Comparison of ENCODE assay signal across 10 cellular contexts in genomic region chr19:14116525-14116917, GRCh38. TPM values are rescaled to one million over a fixed set of nuclear protein-coding genes. Genes with fewer than 3 reads are reported as not detected.
DNase-seq lines count a peak whose midpoint lies in the region; ATAC-seq and TF ChIP-seq lines count a peak whose summit lies in the region.
"Had no signal": no experiment of that assay in that cellular context is flagged by ENCODE, and none has a peak within 500 bp of the region (broad histone marks: within the 10 kb centered on the region; RNA-seq: fewer than 3 reads in every experiment).

No MANE protein-coding gene starts in this region.

- H3K4me1 Mint-ChIP-seq in IgD-negative memory B cell (peaks cover 24 to 33% (median 27%) of the 10 kb centered on the region in 3 donors), naive B cell (peaks cover 39 to 45% (median 44%) of the 10 kb centered on the region in 3 donors)
- H3K4me1 Mint-ChIP-seq in central memory CD8-positive, alpha-beta T cell: peaks cover 38% of the 10 kb centered on the region

- H3K4me3 Mint-ChIP-seq in IgD-negative memory B cell (peak overlapping the region; percentile 78 to 95 (median 88)), naive B cell (peak overlapping the region; percentile 80 to 95 (median 93))
- H3K4me3 Mint-ChIP-seq in central memory CD8-positive, alpha-beta T cell: peak overlapping the region; percentile 90

- no TSS peak for BruUV-seq in A673 (replicated peaks; lab: Mats Ljungman, UMichigan)

- peak overlapping the region; percentile 14 for H3K27ac ChIP-seq in A673 (ENCODE audit: low read depth, low read length, poor library complexity, severe bottlenecking)

- in situ Hi-C loops in GM13977 (cut with MboI; ENCODE audit: low pct_unique_long_range_greater_than_20kb, low sequenced_read_pairs, unreplicated experiment): no loop called here

- POLR2A ChIA-PET in A673 (lab: Charles Lee; ENCODE audit: low non-redundant PET): no interaction called here

- CTCF ChIA-PET in A673 (lab: Charles Lee): no interaction called here

- DNase-seq in A673 (ENCODE audit: low spot score) (no peak), naive B cell (no peak), GM13977 (ENCODE audit: low spot score) (no peak), HUDEP-2 (lab: John Stamatoyannopoulos, UW; ENCODE audit: unreplicated experiment in 76 of 76) (no peak), NOMO-1 (lab: John Stamatoyannopoulos, UW; ENCODE audit: unreplicated experiment in 2 of 2) (no peak)
- DNase-seq in central memory CD8-positive, alpha-beta T cell (ENCODE audit: low spot score in 2 of 2): no peak
- DNase-seq: erythroblast, NCI-H1105 treated with DMSO at 0.1 percent for 48 hours had no signal

- intact Hi-C loops in A673 (cut with micrococcal nuclease; ENCODE audit: unreplicated experiment): no loop called here

- H3K36me3 Mint-ChIP-seq in IgD-negative memory B cell (peaks cover 1% of the 10 kb centered on the region), naive B cell (no peaks in the 10 kb centered on the region)
- H3K36me3 Mint-ChIP-seq in central memory CD8-positive, alpha-beta T cell (ENCODE audit: insufficient read depth): peaks cover 5% of the 10 kb centered on the region

- H3K27me3 ChIP-seq in A673 (replicated peaks; ENCODE audit: insufficient read depth, low read depth, low read length, poor library complexity): no peaks in the 10 kb centered on the region

- H3K27me3 Mint-ChIP-seq in IgD-negative memory B cell (no peaks in the 10 kb centered on the region), naive B cell (no peaks in the 10 kb centered on the region)
- H3K27me3 Mint-ChIP-seq in central memory CD8-positive, alpha-beta T cell: no peaks in the 10 kb centered on the region

- no peaks in the 10 kb centered on the region for H3K36me3 ChIP-seq in A673 (ENCODE audit: insufficient read depth, low read length, poor library complexity, severe bottlenecking)

- H3K4me1 ChIP-seq in A673 (ENCODE audit: insufficient read depth, low read length, poor library complexity, severe bottlenecking): peaks cover 24% of the 10 kb centered on the region

- TF ChIP-seq CTCF in A673 (conservative IDR thresholded peaks at IDR 0.05; ENCODE audit: low read depth, low read length): no peak
- TF ChIP-seq CTCF in GM13977 (IDR thresholded peaks at IDR 0.05; ENCODE audit: extremely low read depth, insufficient read depth, missing control alignments): no peak

- H3K4me3 ChIP-seq in A673 (ENCODE audit: low read depth, low read length, poor library complexity, severe bottlenecking): peak overlapping the region; percentile 78

- no peaks in the 10 kb centered on the region for H3K9me3 ChIP-seq in A673 (ENCODE audit: low read depth, low read length, poor library complexity, severe bottlenecking)

- H3K27ac Mint-ChIP-seq in IgD-negative memory B cell (peak overlapping the region; percentile 50 to 95 (median 63)), naive B cell (peak overlapping the region in 5 of 6 donors; percentile 24 to 94 (median 87))
- peak overlapping the region; percentile 84 for H3K27ac Mint-ChIP-seq in central memory CD8-positive, alpha-beta T cell (ENCODE audit: low read depth)

- ATAC-seq in central memory CD8-positive, alpha-beta T cell (replicated peaks; ENCODE audit: extremely low read depth, poor library complexity, severe bottlenecking): no peak
- ATAC-seq in naive B cell (ENCODE audit: low read depth in 2 of 2): no peak
- ATAC-seq in GM21447 (IDR thresholded peaks at IDR 0.05; ENCODE audit: unreplicated experiment): no peak

- H3K9me3 Mint-ChIP-seq in IgD-negative memory B cell (no peaks in the 10 kb centered on the region), naive B cell (no peaks in the 10 kb centered on the region)
- H3K9me3 Mint-ChIP-seq in central memory CD8-positive, alpha-beta T cell: no peaks in the 10 kb centered on the region

RNA-seq across cellular contexts. Expression of gene PRKACA, which starts 1.0 kb away (rescaled TPM):
- total RNA-seq in A673 (2021): 56.7 and 77.9 TPM in 2 replicates
- polyA plus RNA-seq in IgD-negative memory B cell (1.4 TPM), naive B cell (ENCODE audit: low read depth in 6 of 6) (1 to 10 TPM in 3 of 6 donors, under 1 TPM in 2, not detected in 1; 0.60 to 3.1 (median 1.2) TPM)

RNA-seq across cellular contexts. Expression of gene ASF1B, which starts 19.9 kb away (rescaled TPM):
- total RNA-seq in A673 (2021): 50.0 and 54.6 TPM in 2 replicates
- polyA plus RNA-seq in IgD-negative memory B cell (1.9 TPM), naive B cell (ENCODE audit: low read depth in 6 of 6) (1 to 10 TPM; 1.8 to 4.1 (median 2.5) TPM)

RNA-seq across cellular contexts. Expression of gene SAMD1, which starts 26.0 kb away (rescaled TPM):
- total RNA-seq in A673 (2021): 52.9 and 56.0 TPM in 2 replicates
- polyA plus RNA-seq in IgD-negative memory B cell: 2.8 TPM
- 1 to 10 TPM in 5 of 6 donors, under 1 TPM in 1; 0.52 to 2.1 (median 1.2) TPM for polyA plus RNA-seq in naive B cell (ENCODE audit: low read depth in 6 of 6)

RNA-seq across cellular contexts. Expression of gene C19orf67, which starts 30.9 kb away (rescaled TPM):
- total RNA-seq in A673 (2021): not detected in 2 replicates
- polyA plus RNA-seq in IgD-negative memory B cell (not detected), naive B cell (ENCODE audit: low read depth in 6 of 6) (not detected)

RNA-seq across cellular contexts. Expression of gene MISP3, which starts 43.9 kb away (rescaled TPM):
- 0.26 and 0.61 TPM in 2 replicates for total RNA-seq in A673 (2021)
- polyA plus RNA-seq in IgD-negative memory B cell: 0.16 TPM
- polyA plus RNA-seq in naive B cell (ENCODE audit: low read depth in 6 of 6): under 1 TPM in 3 of 6 donors, not detected in 3; 0.16 to 0.53 (median 0.20) TPM
